Comparison of ENCODE assay signal across 8 cellular contexts in genomic region chr17:48647103-48647963, GRCh38. TPM values are rescaled to one million over a fixed set of nuclear protein-coding genes. Genes with fewer than 3 reads are reported as not detected.
DNase-seq lines count a peak whose midpoint lies in the region; ATAC-seq lines count a peak whose summit lies in the region.

No MANE protein-coding gene starts in this region.

- H3K9me3 Mint-ChIP-seq in stimulated activated memory B cell treated with anti-CD40 and anti-IgM and Interleukin-4, amounts not matched to agents 10 μg/mL and 1 μg/mL and 100 μg/mL, for 72 hours = no peaks in the 10 kb centered on the region

- peak; percentile 25 to 41 for DNase-seq in SHP77 (lab: John Stamatoyannopoulos, UW)
- no peak for DNase-seq in SHP77 treated with DMSO at 0.1 percent for 48 hours (lab: John Stamatoyannopoulos, UW)
- peak; percentile 31 for DNase-seq in RPMI7951 (ENCODE audit: low read depth)
- peak; percentile 29 for DNase-seq in hepatic stellate cell (ENCODE audit: low spot score)
- DNase-seq in superior temporal gyrus (ENCODE audit: extremely low spot score) = no peak

- H3K4me1 Mint-ChIP-seq in stimulated activated memory B cell treated with anti-CD40 and anti-IgM and Interleukin-4, amounts not matched to agents 10 μg/mL and 1 μg/mL and 100 μg/mL, for 72 hours = peaks cover 20% of the 10 kb centered on the region

- H3K4me3 Mint-ChIP-seq in stimulated activated memory B cell treated with anti-CD40 and anti-IgM and Interleukin-4, amounts not matched to agents 10 μg/mL and 1 μg/mL and 100 μg/mL, for 72 hours = peak overlapping the region; percentile 80

- H3K27ac Mint-ChIP-seq in stimulated activated memory B cell treated with anti-CD40 and anti-IgM and Interleukin-4, amounts not matched to agents 10 μg/mL and 1 μg/mL and 100 μg/mL, for 72 hours = peak overlapping the region; percentile 54

- no peaks in the 10 kb centered on the region for H3K36me3 Mint-ChIP-seq in stimulated activated memory B cell treated with anti-CD40 and anti-IgM and Interleukin-4, amounts not matched to agents 10 μg/mL and 1 μg/mL and 100 μg/mL, for 72 hours

- peak; percentile 35 for ATAC-seq in stimulated activated memory B cell treated with anti-CD40 and anti-IgM and Interleukin-4, amounts not matched to agents 10 μg/mL and 1 μg/mL and 100 μg/mL, for 72 hours
- no peak for ATAC-seq in HG02798 (IDR thresholded peaks at IDR 0.05; ENCODE audit: poor library complexity, unreplicated experiment)
- no peak for ATAC-seq in GM18519 (IDR thresholded peaks at IDR 0.05; ENCODE audit: low FRiP score, unreplicated experiment)

- H3K27me3 Mint-ChIP-seq in stimulated activated memory B cell treated with anti-CD40 and anti-IgM and Interleukin-4, amounts not matched to agents 10 μg/mL and 1 μg/mL and 100 μg/mL, for 72 hours = peaks cover 69% of the 10 kb centered on the region

RNA-seq across cellular contexts. Expression of gene HOXB9, which starts 21.2 kb away (rescaled TPM):
- 2.3 and 4.1 TPM in 2 replicates for total RNA-seq in RPMI7951 (2014; rRNA removed; shearing (Covaris generic))

RNA-seq across cellular contexts. Expression of gene HOXB8, which starts 32.2 kb away (rescaled TPM):
- total RNA-seq in RPMI7951 (2014; rRNA removed; shearing (Covaris generic)) = 0.24 and 0.49 TPM in 2 replicates

RNA-seq across cellular contexts. Expression of gene HOXB7, which starts 36.5 kb away (rescaled TPM):
- total RNA-seq in RPMI7951 (2014; rRNA removed; shearing (Covaris generic)) = 24.9 and 26.1 TPM in 2 replicates

RNA-seq across cellular contexts. Expression of gene HOXB6, which starts 42.5 kb away (rescaled TPM):
- 4.8 and 7.3 TPM in 2 replicates for total RNA-seq in RPMI7951 (2014; rRNA removed; shearing (Covaris generic))

RNA-seq across cellular contexts. Expression of gene HOXB5, which starts 53.8 kb away (rescaled TPM):
- 0.10 and 0.24 TPM in 2 replicates for total RNA-seq in RPMI7951 (2014; rRNA removed; shearing (Covaris generic))

Comparison
In these comparisons a context has a peak if more than half of its experiments do, and no peak if none do; other contexts are left out.
1. DNase-seq: peak in SHP77 (2 of 2), RPMI7951 (single experiment) and hepatic stellate cell (single experiment); none in SHP77 treated with DMSO at 0.1 percent for 48 hours (single experiment) and superior temporal gyrus (single experiment).